ENCODE assay signal across 39 cellular contexts in genomic region chr2:135378591-135378990, GRCh38.
"Had no signal": no experiment of that assay in that cellular context is flagged by ENCODE, and none has a peak within 500 bp of the region (broad histone marks: within the 10 kb centered on the region; RNA-seq: fewer than 3 reads in every experiment).

No MANE protein-coding gene starts in this region.

- H3K27me3 ChIP-seq: adrenal gland, ascending aorta, body of pancreas, brain microvascular endothelial cell, breast epithelium, cardiac muscle cell had no signal

- H3K36me3 ChIP-seq: adrenal gland, ascending aorta, brain microvascular endothelial cell, breast epithelium, cardiac muscle cell had no signal

- H3K4me1 ChIP-seq: adrenal gland, ascending aorta, body of pancreas, breast epithelium had no signal

- H3K4me1 Mint-ChIP-seq: activated naive CD4-positive, alpha-beta T cell treated with anti-CD3 and anti-CD28 coated beads, Interleukin-2, amount 10 ng/mL, durations not matched to agents 7 days and 5 days; activated naive CD4-positive, alpha-beta T cell treated with anti-CD3 and anti-CD28 coated beads, Interleukin-2, amount 50 U/mL, for 24 hours; activated naive CD8-positive, alpha-beta T cell treated with anti-CD3 and anti-CD28 coated beads for 36 hours; activated naive CD8-positive, alpha-beta T cell treated with anti-CD3 and anti-CD28 coated beads, Interleukin-2, amount 10 ng/mL, durations not matched to agents 7 days and 5 days; activated naive CD8-positive, alpha-beta T cell treated with anti-CD3 and anti-CD28 coated beads, Interleukin-2, amount 50 U/mL, for 24 hours; activated T-helper 17 cell treated with anti-CD3 and anti-CD28 coated beads, Interleukin-2, amount 50 U/mL, for 72 hours; brain; central memory CD8-positive, alpha-beta T cell had no signal

- DNase-seq: activated effector memory CD4-positive, alpha-beta T cell treated with anti-CD3 and anti-CD28 coated beads, Interleukin-2, amount 50 U/mL, for 16 hours; activated effector memory CD4-positive, alpha-beta T cell treated with Interleukin-2 at 50 U/mL for 16 hours; activated gamma-delta T cell; activated gamma-delta T cell treated with Interleukin-2 at 50 U/mL for 16 hours; activated naive CD4-positive, alpha-beta T cell; activated naive CD4-positive, alpha-beta T cell treated with anti-CD3 and anti-CD28 coated beads for 36 hours; activated naive CD4-positive, alpha-beta T cell treated with anti-CD3 and anti-CD28 coated beads, Interleukin-2, amount 10 ng/mL, durations not matched to agents 7 days and 5 days; activated naive CD4-positive, alpha-beta T cell treated with anti-CD3 and anti-CD28 coated beads, Interleukin-2, amount 50 U/mL, for 16 hours; activated naive CD4-positive, alpha-beta T cell treated with Interleukin-2 at 50 U/mL for 16 hours; activated naive CD8-positive, alpha-beta T cell treated with anti-CD3 and anti-CD28 coated beads for 36 hours; activated naive CD8-positive, alpha-beta T cell treated with anti-CD3 and anti-CD28 coated beads, Interleukin-2, amount 10 ng/mL, durations not matched to agents 7 days and 5 days; activated naive CD8-positive, alpha-beta T cell treated with anti-CD3 and anti-CD28 coated beads, Interleukin-2, amount 50 U/mL, for 24 hours; activated T-cell treated with anti-CD3 and anti-CD28 coated beads, Interleukin-2, amount 50 U/mL, for 24 hours; activated T-cell treated with anti-CD3 and anti-CD28 coated beads, Interleukin-2, amount 50 U/mL, for 4 hours; activated T-cell treated with anti-CD3 and anti-CD28 coated beads, Interleukin-2, amount 50 U/mL, for 48 hours; activated T-cell treated with anti-CD3 and anti-CD28 coated beads, Interleukin-2, amount 50 U/mL, for 72 hours; adrenal gland; amniotic stem cell; amygdala; anterior cingulate cortex; aorta; body of pancreas; brain microvascular endothelial cell; caudate nucleus; central memory CD4-positive, alpha-beta T cell; cerebellar nuclear complex had no signal

- H3K27ac Mint-ChIP-seq: activated naive CD4-positive, alpha-beta T cell treated with anti-CD3 and anti-CD28 coated beads for 36 hours; activated naive CD4-positive, alpha-beta T cell treated with anti-CD3 and anti-CD28 coated beads, Interleukin-2, amount 10 ng/mL, durations not matched to agents 7 days and 5 days; activated naive CD4-positive, alpha-beta T cell treated with anti-CD3 and anti-CD28 coated beads, Interleukin-2, amount 50 U/mL, for 24 hours; activated naive CD4-positive, alpha-beta T cell treated with anti-CD3 and anti-CD28 coated beads, Interleukin-2, amount 50 U/mL, for 72 hours; activated naive CD8-positive, alpha-beta T cell; activated naive CD8-positive, alpha-beta T cell treated with anti-CD3 and anti-CD28 coated beads for 36 hours; activated naive CD8-positive, alpha-beta T cell treated with anti-CD3 and anti-CD28 coated beads, Interleukin-2, amount 10 ng/mL, durations not matched to agents 7 days and 5 days; activated naive CD8-positive, alpha-beta T cell treated with anti-CD3 and anti-CD28 coated beads, Interleukin-2, amount 50 U/mL, for 24 hours; activated T-cell treated with anti-CD3 and anti-CD28 coated beads, Interleukin-2, amount 50 U/mL, for 24 hours; activated T-cell treated with anti-CD3 and anti-CD28 coated beads, Interleukin-2, amount 50 U/mL, for 72 hours; activated T-helper 1 cell treated with anti-CD3 and anti-CD28 coated beads, Interleukin-12 subunit alpha, Interleukin-12 subunit beta, Interleukin-2, Interleukin-4 antibody, amounts not matched to agents 30 ng/mL and 10 ng/mL and 1 ng/mL, durations not matched to agents 14 hours and 24 hours and 36 hours; activated T-helper 17 cell treated with anti-CD3 and anti-CD28 coated beads, Interleukin-2, amount 50 U/mL, for 72 hours; activated T-helper 2 cell treated with anti-CD3 and anti-CD28 coated beads, Interferon-gamma antibody, Interleukin-2, Interleukin-4, amounts not matched to agents 10 μg/mL and 5 μg/mL and 100 μg/mL, durations not matched to agents 14 hours and 24 hours and 36 hours; brain had no signal

- H3K4me3 ChIP-seq: adrenal gland, ascending aorta, body of pancreas, breast epithelium, cardiac muscle cell had no signal

- H3K9me3 ChIP-seq: adrenal gland had no signal

- H3K4me3 Mint-ChIP-seq: activated naive CD4-positive, alpha-beta T cell treated with anti-CD3 and anti-CD28 coated beads for 36 hours; activated naive CD4-positive, alpha-beta T cell treated with anti-CD3 and anti-CD28 coated beads, Interleukin-2, amount 10 ng/mL, durations not matched to agents 7 days and 5 days; activated naive CD4-positive, alpha-beta T cell treated with anti-CD3 and anti-CD28 coated beads, Interleukin-2, amount 50 U/mL, for 24 hours; activated naive CD8-positive, alpha-beta T cell; activated naive CD8-positive, alpha-beta T cell treated with anti-CD3 and anti-CD28 coated beads for 36 hours; activated naive CD8-positive, alpha-beta T cell treated with anti-CD3 and anti-CD28 coated beads, Interleukin-2, amount 10 ng/mL, durations not matched to agents 7 days and 5 days; activated naive CD8-positive, alpha-beta T cell treated with anti-CD3 and anti-CD28 coated beads, Interleukin-2, amount 50 U/mL, for 24 hours; activated T-cell treated with anti-CD3 and anti-CD28 coated beads, Interleukin-2, amount 50 U/mL, for 24 hours; activated T-cell treated with anti-CD3 and anti-CD28 coated beads, Interleukin-2, amount 50 U/mL, for 4 hours; activated T-cell treated with anti-CD3 and anti-CD28 coated beads, Interleukin-2, amount 50 U/mL, for 72 hours; activated T-helper 1 cell treated with anti-CD3 and anti-CD28 coated beads, Interleukin-12 subunit alpha, Interleukin-12 subunit beta, Interleukin-2, Interleukin-4 antibody, amounts not matched to agents 30 ng/mL and 10 ng/mL and 1 ng/mL, durations not matched to agents 14 hours and 24 hours and 36 hours; activated T-helper 17 cell treated with anti-CD3 and anti-CD28 coated beads, Interleukin-2, amount 50 U/mL, for 72 hours; brain; central memory CD8-positive, alpha-beta T cell had no signal

- H3K27me3 Mint-ChIP-seq: activated naive CD4-positive, alpha-beta T cell treated with anti-CD3 and anti-CD28 coated beads, Interleukin-2, amount 10 ng/mL, durations not matched to agents 7 days and 5 days; activated naive CD4-positive, alpha-beta T cell treated with anti-CD3 and anti-CD28 coated beads, Interleukin-2, amount 50 U/mL, for 24 hours; activated naive CD8-positive, alpha-beta T cell; activated naive CD8-positive, alpha-beta T cell treated with anti-CD3 and anti-CD28 coated beads for 36 hours; activated naive CD8-positive, alpha-beta T cell treated with anti-CD3 and anti-CD28 coated beads, Interleukin-2, amount 10 ng/mL, durations not matched to agents 7 days and 5 days; activated naive CD8-positive, alpha-beta T cell treated with anti-CD3 and anti-CD28 coated beads, Interleukin-2, amount 50 U/mL, for 24 hours; activated T-cell treated with anti-CD3 and anti-CD28 coated beads, Interleukin-2, amount 50 U/mL, for 24 hours; activated T-helper 17 cell treated with anti-CD3 and anti-CD28 coated beads, Interleukin-2, amount 50 U/mL, for 72 hours; brain; central memory CD8-positive, alpha-beta T cell had no signal

- ATAC-seq: activated naive CD4-positive, alpha-beta T cell treated with anti-CD3 and anti-CD28 coated beads, Interleukin-2, amount 50 U/mL, for 72 hours; activated naive CD8-positive, alpha-beta T cell treated with anti-CD3 and anti-CD28 coated beads, Interleukin-2, amount 50 U/mL, for 24 hours; activated T-cell treated with anti-CD3 and anti-CD28 coated beads, Interleukin-2, amount 50 U/mL, for 4 hours; activated T-cell treated with anti-CD3 and anti-CD28 coated beads, Interleukin-2, amount 50 U/mL, for 72 hours; activated T-helper 17 cell treated with anti-CD3 and anti-CD28 coated beads, Interleukin-2, amount 50 U/mL, for 72 hours; body of pancreas had no signal

- H3K27ac ChIP-seq: adrenal gland, ascending aorta, body of pancreas, brain microvascular endothelial cell, breast epithelium, cardiac muscle cell had no signal

- FAIRE-seq: astrocyte, bronchial epithelial cell had no signal
